Comparison of ENCODE assay signal across 12 cellular contexts in genomic region chr20:46959081-46959692, GRCh38.
DNase-seq lines count a peak whose midpoint lies in the region; ATAC-seq and TF ChIP-seq lines count a peak whose summit lies in the region.
"Had no signal": no experiment of that assay in that cellular context is flagged by ENCODE, and none has a peak within 500 bp of the region (broad histone marks: within the 10 kb centered on the region; RNA-seq: fewer than 3 reads in every experiment).

No MANE protein-coding gene starts in this region.

- peaks cover 8% of the 10 kb centered on the region for H3K4me1 ChIP-seq in neural progenitor cell

- peaks cover 27% of the 10 kb centered on the region for H3K4me1 Mint-ChIP-seq in neural progenitor cell
- H3K4me1 Mint-ChIP-seq: naive thymus-derived CD8-positive, alpha-beta T cell had no signal

- no peak for TF ChIP-seq CTCF in neural progenitor cell (IDR thresholded peaks at IDR 0.05)

- no peaks in the 10 kb centered on the region for H3F3A ChIP-seq in neural progenitor cell (ENCODE audit: low read depth)

- peaks cover 7% of the 10 kb centered on the region for H3K9me3 Mint-ChIP-seq in neural progenitor cell

- no peaks in the 10 kb centered on the region for H3K36me3 Mint-ChIP-seq in neural progenitor cell

- H3K27me3 ChIP-seq in neural progenitor cell: no peaks in the 10 kb centered on the region
- H3K27me3 ChIP-seq: suprapubic skin had no signal

- H4K20me1 ChIP-seq in neural progenitor cell (ENCODE audit: low read depth): no peaks in the 10 kb centered on the region

- DNase-seq in GM03348 (ENCODE audit: low spot score) (peak; percentile 83), NCI-H460 (ENCODE audit: extremely low read depth, low read depth) (peak; percentile 77), dedifferentiated amniotic fluid mesenchymal stem cell (ENCODE audit: extremely low spot score) (peak; percentile 75), neural progenitor cell (ENCODE audit: low spot score) (no peak), Right ventricle myocardium superior (no peak)
- DNase-seq in stimulated activated CD4-positive, alpha-beta T cell treated with anti-CD3 and anti-CD28 coated beads, Interleukin-1b, Interleukin-23, amount 100 ng/mL, for 48 hours: no peak
- DNase-seq: cerebellar nuclear complex; naive thymus-derived CD8-positive, alpha-beta T cell; NCI-H1092 had no signal

- H3K9ac ChIP-seq in neural progenitor cell: no peak overlapping the region

- H2AFZ ChIP-seq in neural progenitor cell (replicated peaks): no peak overlapping the region

- H3K79me2 ChIP-seq in neural progenitor cell (ENCODE audit: low read depth): no peaks in the 10 kb centered on the region

- no peak for ATAC-seq in Right ventricle myocardium superior (ENCODE audit: poor library complexity)
- ATAC-seq in GM21529 (IDR thresholded peaks at IDR 0.05; ENCODE audit: unreplicated experiment): no peak
- ATAC-seq in GM21360 (IDR thresholded peaks at IDR 0.05; ENCODE audit: unreplicated experiment): no peak
- ATAC-seq: naive thymus-derived CD8-positive, alpha-beta T cell had no signal

- no peak overlapping the region for H3K4me2 ChIP-seq in neural progenitor cell

- H3K4me3 Mint-ChIP-seq in neural progenitor cell: no peak overlapping the region
- H3K4me3 Mint-ChIP-seq: naive thymus-derived CD8-positive, alpha-beta T cell had no signal

- H3K4me3 ChIP-seq in neural progenitor cell: no peak overlapping the region
- H3K4me3 ChIP-seq: suprapubic skin had no signal

- H3K27ac Mint-ChIP-seq in neural progenitor cell: peak overlapping the region; percentile 64

- intact Hi-C loops in Right ventricle myocardium superior (cut with DNase I): no loop called here

- H3K27me3 Mint-ChIP-seq in neural progenitor cell (ENCODE audit: insufficient read depth, low read depth): peaks cover 12% of the 10 kb centered on the region

- no peaks in the 10 kb centered on the region for H3K36me3 ChIP-seq in neural progenitor cell
- H3K36me3 ChIP-seq: suprapubic skin had no signal

- H3K27ac ChIP-seq in neural progenitor cell: no peak overlapping the region
- H3K27ac ChIP-seq: suprapubic skin had no signal

- no peaks in the 10 kb centered on the region for H3K9me3 ChIP-seq in neural progenitor cell (ENCODE audit: low read depth)
- H3K9me3 ChIP-seq: suprapubic skin had no signal

Comparison
In these comparisons a context has a peak if more than half of its experiments do, and no peak if none do; other contexts are left out.
1. DNase-seq: peak in GM03348 (single experiment), NCI-H460 (single experiment) and dedifferentiated amniotic fluid mesenchymal stem cell (single experiment); none in neural progenitor cell (single experiment), Right ventricle myocardium superior (single experiment) and stimulated activated CD4-positive, alpha-beta T cell treated with anti-CD3 and anti-CD28 coated beads, Interleukin-1b, Interleukin-23, amount 100 ng/mL, for 48 hours (single experiment).